Comparison of ENCODE assay signal across 9 cellular contexts in the genomic region with DNA sequence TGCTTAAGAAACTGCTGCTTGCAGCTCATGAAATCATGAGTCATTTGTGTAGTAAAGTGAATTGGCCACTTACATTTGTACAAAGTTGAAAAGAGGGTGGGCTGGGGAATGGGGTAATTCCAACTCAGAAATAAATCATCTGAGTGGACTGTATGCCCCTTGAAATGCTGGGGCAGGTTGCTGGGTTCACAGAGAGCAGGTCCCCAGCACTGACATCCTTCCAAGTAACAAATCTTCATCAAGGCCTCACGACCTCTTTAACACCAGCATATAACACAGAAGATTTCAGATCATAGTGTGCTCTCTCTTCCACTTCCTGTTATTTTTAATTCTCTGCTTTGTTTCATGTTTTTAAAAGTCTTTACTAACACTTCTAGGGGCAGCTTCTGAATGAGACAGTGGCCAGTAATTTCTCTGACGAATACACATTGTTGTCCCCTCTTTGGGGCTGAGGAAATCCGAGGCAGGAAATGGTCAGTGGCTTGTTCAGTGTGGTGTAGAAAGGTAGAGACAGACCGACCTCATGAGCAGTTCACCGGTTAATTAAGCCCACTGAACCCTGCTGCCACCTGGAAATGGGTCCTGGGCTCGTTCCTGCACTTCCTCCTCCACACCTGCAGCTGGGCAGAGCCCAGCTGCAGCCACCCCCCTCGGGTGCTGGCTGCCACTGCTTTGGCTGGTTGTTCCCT.
A peak's percentile ranks its signal among the peaks of the same experiment; 100 is the strongest.
DNase-seq lines count a peak whose midpoint lies in the region; ATAC-seq, FAIRE-seq and TF ChIP-seq lines count a peak whose summit lies in the region.
"Had no signal": no experiment of that assay in that cellular context is flagged by ENCODE, and none has a peak within 500 bp of the region (broad histone marks: within the 10 kb centered on the region; RNA-seq: fewer than 3 reads in every experiment).

No MANE protein-coding gene starts in this region.

- no peaks in the 10 kb centered on the region for H3K27me3 ChIP-seq in vagina

- H3K4me3 ChIP-seq in vagina: no peak overlapping the region

- no peaks in the 10 kb centered on the region for H3K9me3 ChIP-seq in vagina

- peak; percentile 79 for ATAC-seq in GM21447 (IDR thresholded peaks at IDR 0.05; ENCODE audit: unreplicated experiment)
- peak; percentile 44 for ATAC-seq in activated naive CD8-positive, alpha-beta T cell treated with anti-CD3 and anti-CD28 coated beads, Interleukin-2, amount 50 U/mL, for 24 hours
- ATAC-seq in left colon: peak; percentile 64
- ATAC-seq: Panc1 had no signal

- no peak for TF ChIP-seq POLR2A in GM12892 (IDR thresholded peaks at IDR 0.05; ENCODE audit: low read depth, low read length)
- no peak for TF ChIP-seq POLR2A in vagina (IDR thresholded peaks at IDR 0.05)

- H3K27me3 Mint-ChIP-seq in activated naive CD8-positive, alpha-beta T cell treated with anti-CD3 and anti-CD28 coated beads, Interleukin-2, amount 50 U/mL, for 24 hours: no peaks in the 10 kb centered on the region

- H3K27ac ChIP-seq in vagina: peak overlapping the region; percentile 91

- no peaks in the 10 kb centered on the region for H3K9me3 Mint-ChIP-seq in activated naive CD8-positive, alpha-beta T cell treated with anti-CD3 and anti-CD28 coated beads, Interleukin-2, amount 50 U/mL, for 24 hours

- DNase-seq in GM12892 (ENCODE audit: insufficient read length): peak; percentile 14
- DNase-seq in HT-29 (ENCODE audit: low spot score): peak; percentile 75
- peak; percentile 34 for DNase-seq in activated naive CD8-positive, alpha-beta T cell treated with anti-CD3 and anti-CD28 coated beads, Interleukin-2, amount 50 U/mL, for 24 hours
- peak; percentile 31 to 37 for DNase-seq in left colon
- DNase-seq in vagina (ENCODE audit: extremely low spot score in 2 of 2): no peak
- DNase-seq in NCI-H2171 (lab: John Stamatoyannopoulos, UW): no peak
- DNase-seq in middle frontal gyrus (ENCODE audit: extremely low spot score, low spot score): no peak

- no peak for TF ChIP-seq CTCF in vagina (IDR thresholded peaks at IDR 0.05)

- peak; percentile 88 for FAIRE-seq in GM12892 (lab: Jason Lieb, UNC)

- H3K4me1 Mint-ChIP-seq in activated naive CD8-positive, alpha-beta T cell treated with anti-CD3 and anti-CD28 coated beads, Interleukin-2, amount 50 U/mL, for 24 hours: peaks cover 91% of the 10 kb centered on the region

- no peaks in the 10 kb centered on the region for H3K36me3 ChIP-seq in vagina

- peak overlapping the region; percentile 48 for H3K4me3 Mint-ChIP-seq in activated naive CD8-positive, alpha-beta T cell treated with anti-CD3 and anti-CD28 coated beads, Interleukin-2, amount 50 U/mL, for 24 hours

- peaks cover 69% of the 10 kb centered on the region for H3K4me1 ChIP-seq in vagina

- H3K27ac Mint-ChIP-seq in activated naive CD8-positive, alpha-beta T cell treated with anti-CD3 and anti-CD28 coated beads, Interleukin-2, amount 50 U/mL, for 24 hours: peak overlapping the region; percentile 94

- intact Hi-C loops in left colon (cut with DNase I, micrococcal nuclease) (no loop called here), vagina (cut with DNase I) (no loop called here)

- peaks cover under 1% of the 10 kb centered on the region for H3K36me3 Mint-ChIP-seq in activated naive CD8-positive, alpha-beta T cell treated with anti-CD3 and anti-CD28 coated beads, Interleukin-2, amount 50 U/mL, for 24 hours (ENCODE audit: low read depth)

Comparison
In these comparisons a context has a peak if more than half of its experiments do, and no peak if none do; other contexts are left out.
1. DNase-seq: peak in GM12892 (single experiment), HT-29 (single experiment), activated naive CD8-positive, alpha-beta T cell treated with anti-CD3 and anti-CD28 coated beads, Interleukin-2, amount 50 U/mL, for 24 hours (single experiment) and left colon (2 of 2); none in vagina (0 of 2), NCI-H2171 (single experiment) and middle frontal gyrus (single experiment).
2. Peak in every context shown above with its lines, with median percentiles within 50 percentile points of each other: ATAC-seq.